Comparison of ENCODE assay signal across 11 cellular contexts in the genomic region with DNA sequence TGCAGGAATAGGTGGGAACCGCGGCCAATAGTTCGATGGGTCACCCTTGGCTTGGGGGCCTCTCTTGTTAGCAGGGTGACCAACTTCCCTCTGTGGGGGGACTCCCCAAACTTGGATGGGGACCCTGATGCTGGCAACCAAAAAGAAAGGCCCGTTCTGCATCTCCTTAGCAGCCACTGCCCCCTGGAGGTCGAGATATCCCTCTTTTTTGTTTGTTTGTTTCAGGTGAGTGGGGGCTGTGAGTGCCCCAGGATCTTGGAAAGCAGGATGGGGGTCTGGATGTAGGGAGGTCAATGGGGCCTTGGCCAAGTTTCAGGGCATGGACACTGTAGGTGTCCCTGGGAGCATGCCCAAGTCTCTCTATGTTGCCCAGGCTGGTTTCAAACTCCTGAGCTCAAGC. TPM values are rescaled to one million over a fixed set of nuclear protein-coding genes. Genes with fewer than 3 reads are reported as not detected.
DNase-seq lines count a peak whose midpoint lies in the region; ATAC-seq, FAIRE-seq and TF ChIP-seq lines count a peak whose summit lies in the region.
"Had no signal": no experiment of that assay in that cellular context is flagged by ENCODE, and none has a peak within 500 bp of the region (broad histone marks: within the 10 kb centered on the region; RNA-seq: fewer than 3 reads in every experiment).

No MANE protein-coding gene starts in this region.

- H3K14ac ChIP-seq in neuronal stem cell (ENCODE audit: low read length), result peak overlapping the region; percentile 38

- no CpG with 5 or more reads among the region's 5 CpGs for WGBS in neuronal stem cell (ENCODE audit: extremely low coverage in 2 of 2, insufficient read length in 2 of 2, insufficient replicate concordance in 1 of 2), 2 donors

- H3K4me2 ChIP-seq in neuronal stem cell (ENCODE audit: insufficient read depth, low read length, poor library complexity, severe bottlenecking), result no peak overlapping the region

- FAIRE-seq in frontal cortex (lab: Jason Lieb, UNC), result no peak
- FAIRE-seq: A204.1, small intestine had no signal

- DNase-seq in NCI-H1092 treated with DMSO at 0.1 percent for 48 hours (lab: John Stamatoyannopoulos, UW) (peak; percentile 4), NCI-H1092 (lab: John Stamatoyannopoulos, UW) (no peak), NCI-H69 (lab: John Stamatoyannopoulos, UW) (peak; percentile 15), cardiac fibroblast (ENCODE audit: low read depth in 2 of 2) (peak; percentile 34 to 46), neuronal stem cell (ENCODE audit: low spot score) (no peak), frontal cortex (ENCODE audit: low spot score in 2 of 2) (no peak), amygdala (lab: John Stamatoyannopoulos, UW) (no peak)
- DNase-seq: small intestine, trophoblast cell had no signal

- H2BK12ac ChIP-seq in neuronal stem cell (ENCODE audit: low read length), result no peak overlapping the region

- H2BK15ac ChIP-seq in neuronal stem cell (ENCODE audit: low read length), result no peak overlapping the region

- H3K79me1 ChIP-seq in neuronal stem cell (ENCODE audit: low read depth, low read length), result peaks cover 2% of the 10 kb centered on the region

- H2BK5ac ChIP-seq in neuronal stem cell (ENCODE audit: low read length), result no peak overlapping the region

- peaks cover 4 to 9% of the 10 kb centered on the region in 2 donors for H3K36me3 ChIP-seq in neuronal stem cell (replicated peaks in 1 of 2; ENCODE audit: control insufficient read depth in 2 of 2, insufficient read depth in 2 of 2, low read length in 2 of 2)

- no peaks in the 10 kb centered on the region for H3K27me3 ChIP-seq in neuronal stem cell (ENCODE audit: control insufficient read depth in 3 of 3, insufficient read depth in 3 of 3, low read depth in 1 of 3, low read length in 3 of 3)

- H3K4me1 ChIP-seq in neuronal stem cell (ENCODE audit: control insufficient read depth in 2 of 2, insufficient read depth in 1 of 2, low read depth in 1 of 2, low read length in 2 of 2), result peaks cover 5 to 17% of the 10 kb centered on the region in 2 donors

- no peak overlapping the region for H2AFZ ChIP-seq in neuronal stem cell (ENCODE audit: low read length)

- no peak overlapping the region for H4K8ac ChIP-seq in neuronal stem cell (ENCODE audit: low read depth, low read length)

- peak; percentile 50 for TF ChIP-seq CTCF in cardiac fibroblast (IDR thresholded peaks at IDR 0.05; ENCODE audit: low read depth, low read length)

- no peak overlapping the region for H3K9ac ChIP-seq in neuronal stem cell (ENCODE audit: low read depth, low read length, poor library complexity)

- H3K18ac ChIP-seq in neuronal stem cell (ENCODE audit: low read length), result no peak overlapping the region

- H3K4ac ChIP-seq in neuronal stem cell (ENCODE audit: low read length), result no peak overlapping the region

- H3K23ac ChIP-seq in neuronal stem cell (ENCODE audit: low read depth, low read length, poor library complexity), result no peak overlapping the region

- H3K4me3 ChIP-seq in cardiac fibroblast (replicated peaks in 1 of 2; ENCODE audit: low read depth in 2 of 2, low read length in 2 of 2) (no peak overlapping the region), neuronal stem cell (ENCODE audit: low read length in 2 of 2) (no peak overlapping the region)

- H3K9me3 ChIP-seq in neuronal stem cell (replicated peaks in 1 of 2; ENCODE audit: control insufficient read depth in 2 of 2, insufficient read depth in 1 of 2, low read depth in 1 of 2, low read length in 2 of 2), result no peaks in the 10 kb centered on the region

- no peak for ATAC-seq in HG02870 (IDR thresholded peaks at IDR 0.05; ENCODE audit: unreplicated experiment)

- H3K27ac ChIP-seq in neuronal stem cell (replicated peaks; ENCODE audit: low read length), result no peak overlapping the region

- no peak overlapping the region for H2BK120ac ChIP-seq in neuronal stem cell (ENCODE audit: low read depth, low read length)

- H4K91ac ChIP-seq in neuronal stem cell (ENCODE audit: low read depth, low read length, poor library complexity), result no peak overlapping the region

- peak overlapping the region; percentile 3 for H2AK5ac ChIP-seq in neuronal stem cell (ENCODE audit: low read depth, low read length)

RNA-seq across cellular contexts. Expression of gene CRTC1, which starts 7.7 kb away (rescaled TPM):
- 17.4 TPM for polyA plus RNA-seq in neuronal stem cell (2013, experiment 1 of 2)
- polyA plus RNA-seq in neuronal stem cell (2013, experiment 2 of 2), result 17.8 TPM
- 7.3 TPM for total RNA-seq in frontal cortex

RNA-seq across cellular contexts. Expression of gene KLHL26, which starts 39.0 kb away (rescaled TPM):
- 3.8 TPM for polyA plus RNA-seq in neuronal stem cell (2013, experiment 1 of 2)
- 4.4 TPM for polyA plus RNA-seq in neuronal stem cell (2013, experiment 2 of 2)
- 5.7 TPM for total RNA-seq in frontal cortex

Comparison
In these comparisons a context has a peak if more than half of its experiments do, and no peak if none do; other contexts are left out.
1. DNase-seq: peak in NCI-H1092 treated with DMSO at 0.1 percent for 48 hours (single experiment), NCI-H69 (single experiment) and cardiac fibroblast (2 of 2); none in NCI-H1092 (single experiment), neuronal stem cell (single experiment), frontal cortex (0 of 2) and amygdala (0 of 56).